ENCODE assay signal across 20 cellular contexts in the genomic region with DNA sequence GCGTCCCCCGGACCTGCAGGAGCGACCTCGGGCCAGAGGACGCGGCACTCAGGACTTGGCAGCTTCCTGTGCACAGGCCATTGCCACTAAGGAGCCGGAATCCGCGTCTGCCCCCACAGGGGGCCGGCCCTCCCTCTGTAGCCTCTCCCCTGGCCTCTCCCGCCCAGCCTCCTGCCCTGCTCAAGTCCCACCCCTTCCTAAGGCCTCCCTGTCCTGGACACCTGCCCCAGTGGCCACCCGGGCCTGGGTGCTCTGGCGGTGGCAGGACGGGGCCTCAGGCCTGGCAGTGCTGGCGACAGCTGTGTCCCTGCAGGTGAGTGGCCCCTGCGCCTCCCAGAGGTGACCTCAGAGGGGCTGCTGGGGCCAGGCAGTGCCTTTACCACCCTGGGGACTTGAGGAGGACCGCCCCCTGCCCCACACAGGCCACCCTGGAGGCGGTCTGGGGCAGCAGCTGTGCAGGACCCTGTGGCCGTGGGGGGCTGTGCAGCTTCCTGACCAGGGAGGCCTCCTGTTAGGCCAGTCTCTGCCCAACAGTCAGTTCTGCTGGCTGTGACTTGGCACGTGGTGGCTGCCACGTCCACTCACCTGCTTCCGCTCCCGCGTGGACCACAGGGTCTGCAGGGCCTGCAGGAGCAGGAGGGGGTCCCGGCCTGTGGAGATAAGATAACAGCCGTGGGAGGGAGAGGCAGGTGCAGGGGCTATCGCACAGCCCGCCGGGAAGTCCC. TPM values are rescaled to one million over a fixed set of nuclear protein-coding genes. Genes with fewer than 3 reads are reported as not detected.
A peak's percentile ranks its signal among the peaks of the same experiment; 100 is the strongest.
DNase-seq lines count a peak whose midpoint lies in the region; ATAC-seq and TF ChIP-seq lines count a peak whose summit lies in the region.
"Had no signal": no experiment of that assay in that cellular context is flagged by ENCODE, and none has a peak within 500 bp of the region (broad histone marks: within the 10 kb centered on the region; RNA-seq: fewer than 3 reads in every experiment).

No MANE protein-coding gene starts in this region.

- no peak overlapping the region for H3K27ac ChIP-seq in ovary
- H3K27ac ChIP-seq: ascending aorta, gastrocnemius medialis had no signal

- no peaks in the 10 kb centered on the region for H3K27me3 ChIP-seq in ovary
- H3K27me3 ChIP-seq: ascending aorta, gastrocnemius medialis had no signal

- peak; percentile 82 for DNase-seq in COLO668 (lab: John Stamatoyannopoulos, UW; ENCODE audit: unreplicated experiment)
- DNase-seq in KBM-7, result peak; percentile 19
- peak in 4 of 5 donors; percentile 15 to 33 (median 18) for DNase-seq in ovary
- no peak for DNase-seq in SKM-1 treated with dmso at 0.1 percent for 144 hours (lab: John Stamatoyannopoulos, UW; ENCODE audit: unreplicated experiment)
- DNase-seq in SKM-1 (lab: John Stamatoyannopoulos, UW; ENCODE audit: unreplicated experiment), result no peak
- DNase-seq: activated CD8-positive, alpha-beta memory T cell treated with anti-CD3 and anti-CD28 coated beads, Interleukin-2, amount 50 U/mL, for 48 hours; activated naive CD4-positive, alpha-beta T cell; gastrocnemius medialis; GDM1; HFFc6; NCI-H2029 treated with DMSO at 0.1 percent for 48 hours; NCI-H526 treated with DMSO at 0.1 percent for 48 hours; nephron progenitor cell; stimulated activated CD4-positive, alpha-beta T cell treated with anti-CD3 and anti-CD28 coated beads, Interleukin-2, amount 100 ng/mL, for 24 hours had no signal

- no peak for TF ChIP-seq EP300 in ovary (IDR thresholded peaks at IDR 0.05)

- intact Hi-C loops in ovary (cut with DNase I), result no loop called here

- no peaks in the 10 kb centered on the region for H3K4me1 ChIP-seq in ovary (ENCODE audit: insufficient read depth)
- H3K4me1 ChIP-seq: ascending aorta, gastrocnemius medialis had no signal

- ATAC-seq in esophagus mucosa (peak; percentile 17), GM19467 (IDR thresholded peaks at IDR 0.05; ENCODE audit: unreplicated experiment) (no peak)
- ATAC-seq: activated CD4-positive, CD25-positive, alpha-beta regulatory T cell treated with anti-CD3 and anti-CD28 coated beads, Interleukin-2, amount 50 U/mL, for 24 hours; gastrocnemius medialis; T-helper 17 cell had no signal

- no peaks in the 10 kb centered on the region for H3K9me3 ChIP-seq in ovary
- H3K9me3 ChIP-seq: ascending aorta, gastrocnemius medialis had no signal

- no peak for TF ChIP-seq CTCF in ovary (IDR thresholded peaks at IDR 0.05)

- WGBS in ovary, 3 donors, result 75 to 82% (median 82%) methylated on average over 24 to 29 of the region's 29 CpGs

- TF ChIP-seq POLR2A in ovary (IDR thresholded peaks at IDR 0.05), result no peak

- no peak overlapping the region for H3K4me3 ChIP-seq in ovary
- H3K4me3 ChIP-seq: ascending aorta, gastrocnemius medialis had no signal

- in situ Hi-C loops in KBM-7 (cut with MboI; ENCODE audit: low pct_unique_long_range_greater_than_20kb, low sequenced_read_pairs), result no loop called here

- no peaks in the 10 kb centered on the region for H3K36me3 ChIP-seq in ovary
- H3K36me3 ChIP-seq: gastrocnemius medialis had no signal

RNA-seq across cellular contexts. Expression of a gene that starts 40.1 kb away (rescaled TPM):
- 8.1 TPM for total RNA-seq in esophagus mucosa
- total RNA-seq in ovary, result 10 to 100 TPM; 19.5 to 30.6 (median 26.2) TPM
- 10 to 100 TPM in 1 of 2 donors, 1 to 10 TPM in 1; 1.0 to 19.4 TPM for polyA plus RNA-seq in ovary

RNA-seq across cellular contexts. Expression of a gene that starts 40.3 kb away (rescaled TPM):
- total RNA-seq in esophagus mucosa (5.5 TPM), ovary (10 to 100 TPM in 5 of 7 donors, 1 to 10 TPM in 2; 8.5 to 18.5 (median 13.8) TPM)
- polyA plus RNA-seq in ovary, result 1 to 10 TPM in 1 of 2 donors, not detected in 1; 7.1 TPM

RNA-seq across cellular contexts. Expression of a gene that starts 58.3 kb away (rescaled TPM):
- not detected for total RNA-seq in esophagus mucosa
- total RNA-seq in ovary, result under 1 TPM in 5 of 7 donors, not detected in 2; 0.10 to 0.57 (median 0.24) TPM
- under 1 TPM in 1 of 2 donors, not detected in 1; 0.11 TPM for polyA plus RNA-seq in ovary
- total RNA-seq: ascending aorta, HFFc6, T-helper 17 cell, temporal lobe had no signal

Comparison
In these comparisons a context has a peak if more than half of its experiments do, and no peak if none do; other contexts are left out.
1. DNase-seq: peak in COLO668 (single experiment), KBM-7 (single experiment) and ovary (4 of 5); none in SKM-1 treated with dmso at 0.1 percent for 144 hours (single experiment) and SKM-1 (single experiment).